11 cellular contexts compared by ENCODE assay signal in genomic region chr16:87653234-87653633, GRCh38. TPM values are rescaled to one million over a fixed set of nuclear protein-coding genes. Genes with fewer than 3 reads are reported as not detected.
A peak's percentile ranks its signal among the peaks of the same experiment; 100 is the strongest.
DNase-seq lines count a peak whose midpoint lies in the region; ATAC-seq and TF ChIP-seq lines count a peak whose summit lies in the region.
"Had no signal": no experiment of that assay in that cellular context is flagged by ENCODE, and none has a peak within 500 bp of the region (broad histone marks: within the 10 kb centered on the region; RNA-seq: fewer than 3 reads in every experiment).

No MANE protein-coding gene starts in this region.

- DNase-seq in Right ventricle myocardium inferior (ENCODE audit: missing footprints) (peak; percentile 31), left cardiac atrium (no peak), NAMALWA (ENCODE audit: low spot score) (peak; percentile 59), endothelial cell (ENCODE audit: low spot score) (no peak), NCI-H510A (lab: John Stamatoyannopoulos, UW) (no peak)
- no peak for DNase-seq in T-helper 2 cell treated with Interferon-gamma antibody and Interleukin-4, amounts not matched to agents 5 μg/mL and 100 μg/mL, for 36 hours (ENCODE audit: low spot score)
- DNase-seq: activated naive CD4-positive, alpha-beta T cell; stimulated activated naive CD4-positive, alpha-beta T cell had no signal

- ATAC-seq in Right ventricle myocardium inferior = no peak
- no peak for ATAC-seq in left cardiac atrium
- peak; percentile 57 for ATAC-seq in stimulated activated memory B cell treated with anti-CD40 and anti-IgM and Interleukin-4, amounts not matched to agents 10 μg/mL and 1 μg/mL and 100 μg/mL, for 72 hours
- ATAC-seq in activated T-helper 17 cell treated with anti-CD3 and anti-CD28 coated beads, Interleukin-2, amount 50 U/mL, for 72 hours (replicated peaks) = no peak

- peak; percentile 89 for TF ChIP-seq CTCF in endothelial cell (IDR thresholded peaks at IDR 0.05; ENCODE audit: unreplicated experiment)

- H3K27ac Mint-ChIP-seq in endothelial cell (ENCODE audit: unreplicated experiment) = no peak overlapping the region
- no peak overlapping the region for H3K27ac Mint-ChIP-seq in stimulated activated memory B cell treated with anti-CD40 and anti-IgM and Interleukin-4, amounts not matched to agents 10 μg/mL and 1 μg/mL and 100 μg/mL, for 72 hours
- H3K27ac Mint-ChIP-seq in activated T-helper 17 cell treated with anti-CD3 and anti-CD28 coated beads, Interleukin-2, amount 50 U/mL, for 72 hours = no peak overlapping the region
- H3K27ac Mint-ChIP-seq in T-helper 2 cell treated with Interferon-gamma antibody and Interleukin-4, amounts not matched to agents 5 μg/mL and 100 μg/mL, for 36 hours = no peak overlapping the region

- H3K36me3 Mint-ChIP-seq in endothelial cell (ENCODE audit: low read depth, unreplicated experiment) = peaks cover 7% of the 10 kb centered on the region
- H3K36me3 Mint-ChIP-seq in stimulated activated memory B cell treated with anti-CD40 and anti-IgM and Interleukin-4, amounts not matched to agents 10 μg/mL and 1 μg/mL and 100 μg/mL, for 72 hours = peaks cover 2% of the 10 kb centered on the region
- H3K36me3 Mint-ChIP-seq in activated T-helper 17 cell treated with anti-CD3 and anti-CD28 coated beads, Interleukin-2, amount 50 U/mL, for 72 hours (ENCODE audit: low read depth) = no peaks in the 10 kb centered on the region
- no peaks in the 10 kb centered on the region for H3K36me3 Mint-ChIP-seq in T-helper 2 cell treated with Interferon-gamma antibody and Interleukin-4, amounts not matched to agents 5 μg/mL and 100 μg/mL, for 36 hours (ENCODE audit: low read depth)

- intact Hi-C loops in Right ventricle myocardium inferior (cut with DNase I) (no loop called here), left cardiac atrium (cut with DNase I) (no loop called here)

- no peak overlapping the region for H3K4me3 Mint-ChIP-seq in endothelial cell (ENCODE audit: unreplicated experiment)
- H3K4me3 Mint-ChIP-seq in stimulated activated memory B cell treated with anti-CD40 and anti-IgM and Interleukin-4, amounts not matched to agents 10 μg/mL and 1 μg/mL and 100 μg/mL, for 72 hours = no peak overlapping the region
- H3K4me3 Mint-ChIP-seq in activated T-helper 17 cell treated with anti-CD3 and anti-CD28 coated beads, Interleukin-2, amount 50 U/mL, for 72 hours = no peak overlapping the region
- no peak overlapping the region for H3K4me3 Mint-ChIP-seq in T-helper 2 cell treated with Interferon-gamma antibody and Interleukin-4, amounts not matched to agents 5 μg/mL and 100 μg/mL, for 36 hours

- H3K9me3 Mint-ChIP-seq in endothelial cell (ENCODE audit: unreplicated experiment) = no peaks in the 10 kb centered on the region
- peaks cover 5% of the 10 kb centered on the region for H3K9me3 Mint-ChIP-seq in stimulated activated memory B cell treated with anti-CD40 and anti-IgM and Interleukin-4, amounts not matched to agents 10 μg/mL and 1 μg/mL and 100 μg/mL, for 72 hours
- H3K9me3 Mint-ChIP-seq in activated T-helper 17 cell treated with anti-CD3 and anti-CD28 coated beads, Interleukin-2, amount 50 U/mL, for 72 hours = no peaks in the 10 kb centered on the region
- no peaks in the 10 kb centered on the region for H3K9me3 Mint-ChIP-seq in T-helper 2 cell treated with Interferon-gamma antibody and Interleukin-4, amounts not matched to agents 5 μg/mL and 100 μg/mL, for 36 hours

- no peaks in the 10 kb centered on the region for H3K4me1 Mint-ChIP-seq in endothelial cell (ENCODE audit: unreplicated experiment)
- H3K4me1 Mint-ChIP-seq in stimulated activated memory B cell treated with anti-CD40 and anti-IgM and Interleukin-4, amounts not matched to agents 10 μg/mL and 1 μg/mL and 100 μg/mL, for 72 hours = peaks cover 7% of the 10 kb centered on the region
- no peaks in the 10 kb centered on the region for H3K4me1 Mint-ChIP-seq in activated T-helper 17 cell treated with anti-CD3 and anti-CD28 coated beads, Interleukin-2, amount 50 U/mL, for 72 hours
- H3K4me1 Mint-ChIP-seq in T-helper 2 cell treated with Interferon-gamma antibody and Interleukin-4, amounts not matched to agents 5 μg/mL and 100 μg/mL, for 36 hours (ENCODE audit: low read depth) = no peaks in the 10 kb centered on the region

- peaks cover 7% of the 10 kb centered on the region for H3K27me3 Mint-ChIP-seq in endothelial cell (ENCODE audit: unreplicated experiment)
- peaks cover 49% of the 10 kb centered on the region for H3K27me3 Mint-ChIP-seq in stimulated activated memory B cell treated with anti-CD40 and anti-IgM and Interleukin-4, amounts not matched to agents 10 μg/mL and 1 μg/mL and 100 μg/mL, for 72 hours
- H3K27me3 Mint-ChIP-seq in activated T-helper 17 cell treated with anti-CD3 and anti-CD28 coated beads, Interleukin-2, amount 50 U/mL, for 72 hours = peaks cover 3% of the 10 kb centered on the region
- peaks cover 9% of the 10 kb centered on the region for H3K27me3 Mint-ChIP-seq in T-helper 2 cell treated with Interferon-gamma antibody and Interleukin-4, amounts not matched to agents 5 μg/mL and 100 μg/mL, for 36 hours (ENCODE audit: low read depth)

RNA-seq across cellular contexts. Expression of gene JPH3, which starts 50.9 kb away (rescaled TPM):
- total RNA-seq in Right ventricle myocardium inferior = not detected
- total RNA-seq in left cardiac atrium = under 1 TPM; 0.05 to 0.09 TPM
- 19.1 TPM for total RNA-seq in endothelial cell (ENCODE audit: unreplicated experiment)
- under 1 TPM in 1 of 2 donors, not detected in 1; 0.09 TPM for total RNA-seq in activated T-helper 17 cell treated with anti-CD3 and anti-CD28 coated beads, Interleukin-2, amount 50 U/mL, for 72 hours
- total RNA-seq: HT1080 had no signal

Comparison
In these comparisons a context has a peak if more than half of its experiments do, and no peak if none do; other contexts are left out.
1. DNase-seq: peak in Right ventricle myocardium inferior (single experiment) and NAMALWA (single experiment); none in left cardiac atrium (single experiment), endothelial cell (single experiment), NCI-H510A (single experiment) and T-helper 2 cell treated with Interferon-gamma antibody and Interleukin-4, amounts not matched to agents 5 μg/mL and 100 μg/mL, for 36 hours (single experiment).
2. RNA of gene JPH3, which starts 50.9 kb away (total RNA-seq): 19.1 TPM in endothelial cell (single experiment); 0.05 to 0.09 TPM in left cardiac atrium, 0.09 TPM in activated T-helper 17 cell treated with anti-CD3 and anti-CD28 coated beads, Interleukin-2, amount 50 U/mL, for 72 hours and not detected in Right ventricle myocardium inferior (single experiment); every median in the first group is over 10 times any median in the second.